In genomic region chrX:119015407-119016242, GRCh38 we compare ENCODE assay signal across 8 cellular contexts. TPM values are rescaled to one million over a fixed set of nuclear protein-coding genes. Genes with fewer than 3 reads are reported as not detected.
DNase-seq lines count a peak whose midpoint lies in the region; ATAC-seq, FAIRE-seq and TF ChIP-seq lines count a peak whose summit lies in the region.

No MANE protein-coding gene starts in this region.

- peak overlapping the region; percentile 53 for H3K4me3 Mint-ChIP-seq in activated B cell treated with CpG ODN at 0.5 μM for 24 hours
- peak overlapping the region; percentile 15 for H3K4me3 Mint-ChIP-seq in stimulated activated memory B cell treated with anti-CD40 and anti-IgM and Interleukin-4, amounts not matched to agents 10 μg/mL and 1 μg/mL and 100 μg/mL, for 72 hours

- peaks cover 3% of the 10 kb centered on the region for H3K36me3 Mint-ChIP-seq in activated B cell treated with CpG ODN at 0.5 μM for 24 hours (ENCODE audit: low read depth)
- H3K36me3 Mint-ChIP-seq in stimulated activated memory B cell treated with anti-CD40 and anti-IgM and Interleukin-4, amounts not matched to agents 10 μg/mL and 1 μg/mL and 100 μg/mL, for 72 hours, result peaks cover 5% of the 10 kb centered on the region

- TF ChIP-seq CTCF in activated B cell treated with CpG ODN at 0.5 μM for 24 hours (IDR thresholded peaks at IDR 0.05), result no peak

- 53% methylated on average over 7 of the region's 7 CpGs for WGBS in right cardiac atrium

- H3K4me3 ChIP-seq in right cardiac atrium (ENCODE audit: low read length), result no peak overlapping the region

- intact Hi-C loops in activated B cell treated with CpG ODN at 0.5 μM for 24 hours (cut with micrococcal nuclease), result loop anchor here (1.0 to 5.0 kb wide), 4 partner anchors 10 to 518 kb away; partner anchors contain the start of gene DOCK11
- intact Hi-C loops in right cardiac atrium (cut with DNase I), result no loop called here

- H3K9me3 ChIP-seq in right cardiac atrium (ENCODE audit: control insufficient read depth, low read length), result no peaks in the 10 kb centered on the region

- CTCF ChIA-PET in activated B cell treated with CpG ODN at 0.5 μM for 24 hours (lab: Charles Lee), result interaction anchor here (0.9 to 1.6 kb wide), 3 partner anchors 11 to 177 kb away, joined by 3 to 8 read pairs (median 4); no protein-coding TSS in a partner anchor

- H3K27me3 Mint-ChIP-seq in activated B cell treated with CpG ODN at 0.5 μM for 24 hours, result no peaks in the 10 kb centered on the region
- H3K27me3 Mint-ChIP-seq in stimulated activated memory B cell treated with anti-CD40 and anti-IgM and Interleukin-4, amounts not matched to agents 10 μg/mL and 1 μg/mL and 100 μg/mL, for 72 hours, result no peaks in the 10 kb centered on the region

- peak; percentile 92 for DNase-seq in EH (ENCODE audit: low read depth)
- DNase-seq in activated B cell treated with CpG ODN at 0.5 μM for 24 hours, result peak; percentile 23
- DNase-seq in right cardiac atrium, result peak; percentile 61 to 80 (median 73)
- DNase-seq in NCI-H2081 treated with DMSO at 0.1 percent for 48 hours (lab: John Stamatoyannopoulos, UW), result no peak
- no peak for DNase-seq in frontal cortex (ENCODE audit: low spot score in 2 of 2)

- H3K9me3 Mint-ChIP-seq in activated B cell treated with CpG ODN at 0.5 μM for 24 hours, result peaks cover 2% of the 10 kb centered on the region
- no peaks in the 10 kb centered on the region for H3K9me3 Mint-ChIP-seq in stimulated activated memory B cell treated with anti-CD40 and anti-IgM and Interleukin-4, amounts not matched to agents 10 μg/mL and 1 μg/mL and 100 μg/mL, for 72 hours

- ATAC-seq in GM19467 (IDR thresholded peaks at IDR 0.05; ENCODE audit: unreplicated experiment) (peak; percentile 92), HG03469 (IDR thresholded peaks at IDR 0.05; ENCODE audit: unreplicated experiment) (peak; percentile 82), activated B cell treated with CpG ODN at 0.5 μM for 24 hours (ENCODE audit: low read depth) (peak; percentile 90), right cardiac atrium (peak in 1 of 2 donors; percentile 69)
- ATAC-seq in stimulated activated memory B cell treated with anti-CD40 and anti-IgM and Interleukin-4, amounts not matched to agents 10 μg/mL and 1 μg/mL and 100 μg/mL, for 72 hours, result peak; percentile 90

- FAIRE-seq in frontal cortex (lab: Jason Lieb, UNC), result no peak

- POLR2A ChIA-PET in activated B cell treated with CpG ODN at 0.5 μM for 24 hours (lab: Charles Lee), result interaction anchor here (0.6 to 1.1 kb wide), 4 partner anchors 27 to 185 kb away, joined by 3 read pairs; partner anchors contain the start of gene LONRF3

- H3K4me1 Mint-ChIP-seq in activated B cell treated with CpG ODN at 0.5 μM for 24 hours, result peaks cover 28% of the 10 kb centered on the region
- peaks cover 16% of the 10 kb centered on the region for H3K4me1 Mint-ChIP-seq in stimulated activated memory B cell treated with anti-CD40 and anti-IgM and Interleukin-4, amounts not matched to agents 10 μg/mL and 1 μg/mL and 100 μg/mL, for 72 hours

- peak overlapping the region; percentile 94 for H3K27ac Mint-ChIP-seq in activated B cell treated with CpG ODN at 0.5 μM for 24 hours
- peak overlapping the region; percentile 86 for H3K27ac Mint-ChIP-seq in stimulated activated memory B cell treated with anti-CD40 and anti-IgM and Interleukin-4, amounts not matched to agents 10 μg/mL and 1 μg/mL and 100 μg/mL, for 72 hours

- H3K4me1 ChIP-seq in right cardiac atrium (ENCODE audit: control insufficient read depth, insufficient read depth, low read length), result no peaks in the 10 kb centered on the region

- no peak overlapping the region for H3K27ac ChIP-seq in right cardiac atrium (ENCODE audit: low read length)

- no peaks in the 10 kb centered on the region for H3K27me3 ChIP-seq in right cardiac atrium (ENCODE audit: control insufficient read depth, insufficient read depth)

RNA-seq across cellular contexts. Expression of gene LONRF3, which starts 41.2 kb away (rescaled TPM):
- 1.3 TPM in 2 replicates for total RNA-seq in activated B cell treated with CpG ODN at 0.5 μM for 24 hours
- total RNA-seq in right cardiac atrium, result 1 to 10 TPM; 5.5 to 8.2 (median 5.9) TPM
- 2.1 TPM for polyA plus RNA-seq in right cardiac atrium
- total RNA-seq in frontal cortex, result 1.6 TPM

RNA-seq across cellular contexts. Expression of gene CT47C1, which starts 57.2 kb away (rescaled TPM):
- total RNA-seq in activated B cell treated with CpG ODN at 0.5 μM for 24 hours (not detected in 2 replicates), right cardiac atrium (not detected), frontal cortex (not detected)
- not detected for polyA plus RNA-seq in right cardiac atrium

Comparison
In these comparisons a context has a peak if more than half of its experiments do, and no peak if none do; other contexts are left out.
1. DNase-seq: peak in EH (single experiment), activated B cell treated with CpG ODN at 0.5 μM for 24 hours (single experiment) and right cardiac atrium (3 of 3); none in NCI-H2081 treated with DMSO at 0.1 percent for 48 hours (single experiment) and frontal cortex (0 of 2).